In the genomic region with DNA sequence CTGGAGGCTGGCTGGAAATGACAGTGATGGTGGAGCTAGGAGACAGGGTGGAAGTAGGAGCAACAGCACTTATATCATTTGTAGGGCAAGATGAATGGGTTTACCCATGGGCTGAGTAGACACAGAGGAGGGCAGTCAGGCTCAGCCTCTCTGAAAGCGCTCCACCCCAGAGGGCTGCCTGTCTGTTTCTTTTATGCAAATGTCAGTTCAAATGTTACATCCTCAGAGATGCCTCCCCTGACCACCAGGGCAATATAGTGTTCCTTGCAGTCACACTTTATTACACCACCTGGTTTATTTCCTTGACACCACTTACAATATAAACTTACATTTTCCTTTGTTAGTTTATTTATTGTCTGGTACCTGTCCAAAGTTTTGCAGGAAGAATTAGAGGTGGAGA, we compare ENCODE assay signal across 1 cellular context.
TF ChIP-seq lines count a peak whose summit lies in the region.

No MANE protein-coding gene starts in this region.

TF ChIP-seq in GM23338, 12 proteins besides CTCF, POLR2A, EP300 and RAD21 (continued from another document):
- TF ChIP-seq, protein P1, sequence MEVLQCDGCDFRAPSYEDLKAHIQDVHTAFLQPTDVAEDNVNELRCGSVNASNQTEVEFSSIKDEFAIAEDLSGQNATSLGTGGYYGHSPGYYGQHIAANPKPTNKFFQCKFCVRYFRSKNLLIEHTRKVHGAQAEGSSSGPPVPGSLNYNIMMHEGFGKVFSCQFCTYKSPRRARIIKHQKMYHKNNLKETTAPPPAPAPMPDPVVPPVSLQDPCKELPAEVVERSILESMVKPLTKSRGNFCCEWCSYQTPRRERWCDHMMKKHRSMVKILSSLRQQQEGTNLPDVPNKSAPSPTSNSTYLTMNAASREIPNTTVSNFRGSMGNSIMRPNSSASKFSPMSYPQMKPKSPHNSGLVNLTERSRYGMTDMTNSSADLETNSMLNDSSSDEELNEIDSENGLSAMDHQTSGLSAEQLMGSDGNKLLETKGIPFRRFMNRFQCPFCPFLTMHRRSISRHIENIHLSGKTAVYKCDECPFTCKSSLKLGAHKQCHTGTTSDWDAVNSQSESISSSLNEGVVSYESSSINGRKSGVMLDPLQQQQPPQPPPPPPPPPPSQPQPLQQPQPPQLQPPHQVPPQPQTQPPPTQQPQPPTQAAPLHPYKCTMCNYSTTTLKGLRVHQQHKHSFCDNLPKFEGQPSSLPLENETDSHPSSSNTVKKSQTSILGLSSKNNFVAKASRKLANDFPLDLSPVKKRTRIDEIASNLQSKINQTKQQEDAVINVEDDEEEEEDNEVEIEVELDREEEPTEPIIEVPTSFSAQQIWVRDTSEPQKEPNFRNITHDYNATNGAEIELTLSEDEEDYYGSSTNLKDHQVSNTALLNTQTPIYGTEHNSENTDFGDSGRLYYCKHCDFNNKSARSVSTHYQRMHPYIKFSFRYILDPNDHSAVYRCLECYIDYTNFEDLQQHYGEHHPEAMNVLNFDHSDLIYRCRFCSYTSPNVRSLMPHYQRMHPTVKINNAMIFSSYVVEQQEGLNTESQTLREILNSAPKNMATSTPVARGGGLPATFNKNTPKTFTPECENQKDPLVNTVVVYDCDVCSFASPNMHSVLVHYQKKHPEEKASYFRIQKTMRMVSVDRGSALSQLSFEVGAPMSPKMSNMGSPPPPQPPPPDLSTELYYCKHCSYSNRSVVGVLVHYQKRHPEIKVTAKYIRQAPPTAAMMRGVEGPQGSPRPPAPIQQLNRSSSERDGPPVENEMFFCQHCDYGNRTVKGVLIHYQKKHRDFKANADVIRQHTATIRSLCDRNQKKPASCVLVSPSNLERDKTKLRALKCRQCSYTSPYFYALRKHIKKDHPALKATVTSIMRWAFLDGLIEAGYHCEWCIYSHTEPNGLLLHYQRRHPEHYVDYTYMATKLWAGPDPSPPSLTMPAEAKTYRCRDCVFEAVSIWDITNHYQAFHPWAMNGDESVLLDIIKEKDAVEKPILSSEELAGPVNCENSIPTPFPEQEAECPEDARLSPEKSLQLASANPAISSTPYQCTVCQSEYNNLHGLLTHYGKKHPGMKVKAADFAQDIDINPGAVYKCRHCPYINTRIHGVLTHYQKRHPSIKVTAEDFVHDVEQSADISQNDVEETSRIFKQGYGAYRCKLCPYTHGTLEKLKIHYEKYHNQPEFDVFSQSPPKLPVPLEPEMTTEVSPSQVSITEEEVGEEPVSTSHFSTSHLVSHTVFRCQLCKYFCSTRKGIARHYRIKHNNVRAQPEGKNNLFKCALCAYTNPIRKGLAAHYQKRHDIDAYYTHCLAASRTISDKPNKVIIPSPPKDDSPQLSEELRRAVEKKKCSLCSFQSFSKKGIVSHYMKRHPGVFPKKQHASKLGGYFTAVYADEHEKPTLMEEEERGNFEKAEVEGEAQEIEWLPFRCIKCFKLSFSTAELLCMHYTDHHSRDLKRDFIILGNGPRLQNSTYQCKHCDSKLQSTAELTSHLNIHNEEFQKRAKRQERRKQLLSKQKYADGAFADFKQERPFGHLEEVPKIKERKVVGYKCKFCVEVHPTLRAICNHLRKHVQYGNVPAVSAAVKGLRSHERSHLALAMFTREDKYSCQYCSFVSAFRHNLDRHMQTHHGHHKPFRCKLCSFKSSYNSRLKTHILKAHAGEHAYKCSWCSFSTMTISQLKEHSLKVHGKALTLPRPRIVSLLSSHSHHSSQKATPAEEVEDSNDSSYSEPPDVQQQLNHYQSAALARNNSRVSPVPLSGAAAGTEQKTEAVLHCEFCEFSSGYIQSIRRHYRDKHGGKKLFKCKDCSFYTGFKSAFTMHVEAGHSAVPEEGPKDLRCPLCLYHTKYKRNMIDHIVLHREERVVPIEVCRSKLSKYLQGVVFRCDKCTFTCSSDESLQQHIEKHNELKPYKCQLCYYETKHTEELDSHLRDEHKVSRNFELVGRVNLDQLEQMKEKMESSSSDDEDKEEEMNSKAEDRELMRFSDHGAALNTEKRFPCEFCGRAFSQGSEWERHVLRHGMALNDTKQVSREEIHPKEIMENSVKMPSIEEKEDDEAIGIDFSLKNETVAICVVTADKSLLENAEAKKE (CRISPR knock-in tag; IDR thresholded peaks at IDR 0.05): no peak
